In the genomic region with DNA sequence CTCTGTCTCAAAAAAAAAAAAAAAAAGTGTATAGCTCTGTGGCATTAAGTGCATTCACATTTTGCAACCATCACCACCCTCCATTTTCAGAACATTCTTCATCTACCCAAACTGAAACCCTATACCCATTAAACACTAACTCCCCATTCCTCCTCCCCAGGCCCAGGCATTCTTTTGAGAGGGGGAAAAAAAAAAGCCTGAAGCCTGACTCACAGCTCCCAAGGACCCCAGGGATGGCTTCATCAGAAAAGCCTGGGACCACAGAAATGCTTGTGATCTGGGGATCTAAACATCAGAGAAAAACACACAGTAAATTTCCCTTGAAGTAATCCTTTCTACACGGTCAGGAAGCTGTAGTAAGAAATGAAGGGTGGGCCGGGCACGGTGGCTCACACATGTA, we compare ENCODE assay signal across 1 cellular context.
TF ChIP-seq lines count a peak whose summit lies in the region.

No MANE protein-coding gene starts in this region.

TF ChIP-seq in IMR-90, 13 proteins besides CTCF, POLR2A, EP300 and RAD21:
- TF ChIP-seq SMC3 (IDR thresholded peaks at IDR 0.05; ENCODE audit: low read depth, low read length) (no peak), MAFK (IDR thresholded peaks at IDR 0.05; ENCODE audit: low read depth, low read length) (no peak), CEBPB (IDR thresholded peaks at IDR 0.05; ENCODE audit: low read depth, low read length) (no peak), RCOR1 (IDR thresholded peaks at IDR 0.05; ENCODE audit: insufficient replicate concordance, low read length) (no peak), BHLHE40 (IDR thresholded peaks at IDR 0.05; ENCODE audit: low read depth, low read length) (no peak), CHD1 (IDR thresholded peaks at IDR 0.05; ENCODE audit: low read depth, low read length) (no peak), NFE2L2 (IDR thresholded peaks at IDR 0.05; ENCODE audit: low read depth, low read length) (no peak), MXI1 (IDR thresholded peaks at IDR 0.05; ENCODE audit: borderline replicate concordance, low read depth, low read length) (no peak), RFX5 (IDR thresholded peaks at IDR 0.05; ENCODE audit: low read depth, low read length) (no peak), FOS (IDR thresholded peaks at IDR 0.05; ENCODE audit: low read depth, low read length) (no peak), MAZ (IDR thresholded peaks at IDR 0.05; ENCODE audit: borderline replicate concordance, low read depth, low read length) (no peak)
- TF ChIP-seq, protein P1, sequence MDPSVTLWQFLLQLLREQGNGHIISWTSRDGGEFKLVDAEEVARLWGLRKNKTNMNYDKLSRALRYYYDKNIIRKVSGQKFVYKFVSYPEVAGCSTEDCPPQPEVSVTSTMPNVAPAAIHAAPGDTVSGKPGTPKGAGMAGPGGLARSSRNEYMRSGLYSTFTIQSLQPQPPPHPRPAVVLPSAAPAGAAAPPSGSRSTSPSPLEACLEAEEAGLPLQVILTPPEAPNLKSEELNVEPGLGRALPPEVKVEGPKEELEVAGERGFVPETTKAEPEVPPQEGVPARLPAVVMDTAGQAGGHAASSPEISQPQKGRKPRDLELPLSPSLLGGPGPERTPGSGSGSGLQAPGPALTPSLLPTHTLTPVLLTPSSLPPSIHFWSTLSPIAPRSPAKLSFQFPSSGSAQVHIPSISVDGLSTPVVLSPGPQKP (IDR thresholded peaks at IDR 0.05; ENCODE audit: borderline replicate concordance, low read depth, low read length) = no peak
- TF ChIP-seq, protein P2, sequence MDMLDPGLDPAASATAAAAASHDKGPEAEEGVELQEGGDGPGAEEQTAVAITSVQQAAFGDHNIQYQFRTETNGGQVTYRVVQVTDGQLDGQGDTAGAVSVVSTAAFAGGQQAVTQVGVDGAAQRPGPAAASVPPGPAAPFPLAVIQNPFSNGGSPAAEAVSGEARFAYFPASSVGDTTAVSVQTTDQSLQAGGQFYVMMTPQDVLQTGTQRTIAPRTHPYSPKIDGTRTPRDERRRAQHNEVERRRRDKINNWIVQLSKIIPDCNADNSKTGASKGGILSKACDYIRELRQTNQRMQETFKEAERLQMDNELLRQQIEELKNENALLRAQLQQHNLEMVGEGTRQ (IDR thresholded peaks at IDR 0.05; ENCODE audit: low read depth, low read length) = no peak
